In the genomic region with DNA sequence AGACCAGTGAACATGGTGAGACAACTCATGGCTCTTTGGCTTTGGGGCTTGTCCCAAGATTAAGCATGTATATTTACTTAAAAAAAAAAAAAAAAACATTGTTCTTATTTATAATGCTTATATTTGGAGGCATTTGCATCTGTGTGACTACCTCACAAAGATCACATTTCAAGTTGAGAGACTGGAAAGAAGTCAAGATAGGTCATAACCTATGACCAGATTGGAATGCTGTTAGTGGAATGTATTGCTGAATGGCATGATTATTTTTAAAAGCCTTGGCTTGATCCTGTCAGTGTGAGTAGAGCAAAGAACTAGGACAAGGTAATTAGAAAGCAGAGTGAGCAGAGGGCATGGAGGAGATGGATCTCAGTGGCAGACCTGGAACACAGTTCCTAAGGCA, we compare ENCODE assay signal across 29 cellular contexts.
"Had no signal": no experiment of that assay in that cellular context is flagged by ENCODE, and none has a peak within 500 bp of the region (broad histone marks: within the 10 kb centered on the region; RNA-seq: fewer than 3 reads in every experiment).

No MANE protein-coding gene starts in this region.

- H3K4me2 ChIP-seq: hepatocyte, smooth muscle cell had no signal

- H3K27me3 Mint-ChIP-seq: activated B cell treated with CpG ODN at 0.5 μM for 24 hours; activated CD8-positive, alpha-beta memory T cell treated with anti-CD3 and anti-CD28 coated beads, Interleukin-2, amount 10 ng/mL, durations not matched to agents 7 days and 5 days; progenitor cell of endocrine pancreas; stimulated activated naive B cell treated with anti-CD40 and anti-IgM and Interleukin-4, amounts not matched to agents 10 μg/mL and 1 μg/mL and 100 μg/mL, for 72 hours; T-cell had no signal

- H3K4me3 Mint-ChIP-seq: activated B cell treated with CpG ODN at 0.5 μM for 24 hours; activated CD8-positive, alpha-beta memory T cell treated with anti-CD3 and anti-CD28 coated beads, Interleukin-2, amount 10 ng/mL, durations not matched to agents 7 days and 5 days; activated CD8-positive, alpha-beta T cell treated with anti-CD3 and anti-CD28 coated beads, Interleukin-2, amount 10 ng/mL, durations not matched to agents 7 days and 5 days; activated T-cell treated with anti-CD3 and anti-CD28 coated beads, Interleukin-2, amount 50 U/mL, for 72 hours; brain; endodermal cell; nephron; stimulated activated naive B cell treated with anti-CD40 and anti-IgM and Interleukin-4, amounts not matched to agents 10 μg/mL and 1 μg/mL and 100 μg/mL, for 72 hours; T-cell had no signal

- H3K79me2 ChIP-seq: hepatocyte had no signal

- H3K4me1 ChIP-seq: gastrocnemius medialis, right lobe of liver, suprapubic skin, transverse colon had no signal

- H3K27ac Mint-ChIP-seq: activated B cell treated with CpG ODN at 0.5 μM for 24 hours; activated CD8-positive, alpha-beta memory T cell treated with anti-CD3 and anti-CD28 coated beads, Interleukin-2, amount 10 ng/mL, durations not matched to agents 7 days and 5 days; activated CD8-positive, alpha-beta T cell treated with anti-CD3 and anti-CD28 coated beads, Interleukin-2, amount 10 ng/mL, durations not matched to agents 7 days and 5 days; activated naive CD4-positive, alpha-beta T cell treated with anti-CD3 and anti-CD28 coated beads, Interleukin-2, amount 50 U/mL, for 72 hours; activated T-cell treated with anti-CD3 and anti-CD28 coated beads, Interleukin-2, amount 50 U/mL, for 72 hours; brain; endodermal cell; nephron; progenitor cell of endocrine pancreas; stimulated activated naive B cell treated with anti-CD40 and anti-IgM and Interleukin-4, amounts not matched to agents 10 μg/mL and 1 μg/mL and 100 μg/mL, for 72 hours; T-cell had no signal

- H3K4me3 ChIP-seq: gastrocnemius medialis, hepatocyte, ovary, right lobe of liver, smooth muscle cell, stomach, suprapubic skin, transverse colon had no signal

- H3K36me3 Mint-ChIP-seq: activated CD8-positive, alpha-beta memory T cell treated with anti-CD3 and anti-CD28 coated beads, Interleukin-2, amount 10 ng/mL, durations not matched to agents 7 days and 5 days; activated naive CD4-positive, alpha-beta T cell treated with anti-CD3 and anti-CD28 coated beads, Interleukin-2, amount 50 U/mL, for 72 hours; brain; stimulated activated naive B cell treated with anti-CD40 and anti-IgM and Interleukin-4, amounts not matched to agents 10 μg/mL and 1 μg/mL and 100 μg/mL, for 72 hours; T-cell had no signal

- DNase-seq: activated B cell treated with CpG ODN at 0.5 μM for 24 hours; activated CD8-positive, alpha-beta memory T cell treated with anti-CD3 and anti-CD28 coated beads, Interleukin-2, amount 10 ng/mL, durations not matched to agents 7 days and 5 days; activated CD8-positive, alpha-beta T cell treated with anti-CD3 and anti-CD28 coated beads, Interleukin-2, amount 10 ng/mL, durations not matched to agents 7 days and 5 days; activated naive CD4-positive, alpha-beta T cell; activated T-cell treated with anti-CD3 and anti-CD28 coated beads, Interleukin-2, amount 50 U/mL, for 72 hours; anterior cingulate cortex; cortex of kidney; endodermal cell; gastrocnemius medialis; glutamatergic neuron; left cardiac atrium; left ventricle myocardium superior; ovary; right lobe of liver; stimulated activated CD4-positive, alpha-beta T cell treated with anti-CD3 and anti-CD28 coated beads, Interleukin-1b, Interleukin-23, amount 100 ng/mL, for 48 hours; stimulated activated CD4-positive, alpha-beta T cell treated with anti-CD3 and anti-CD28 coated beads, Interleukin-4, amount 100 ng/mL, for 4 hours; stimulated activated CD8-positive, alpha-beta memory T cell treated with anti-CD3 and anti-CD28 coated beads, Interleukin-4, amount 100 ng/mL, for 48 hours; stimulated activated naive B cell treated with anti-CD40 and anti-IgM and Interleukin-4, amounts not matched to agents 10 μg/mL and 1 μg/mL and 100 μg/mL, for 72 hours; stomach; T-cell; transverse colon had no signal

- H2AFZ ChIP-seq: hepatocyte had no signal

- H3K9me3 ChIP-seq: gastrocnemius medialis, ovary, right lobe of liver, transverse colon had no signal

- H3K4me1 Mint-ChIP-seq: activated B cell treated with CpG ODN at 0.5 μM for 24 hours; activated CD8-positive, alpha-beta memory T cell treated with anti-CD3 and anti-CD28 coated beads, Interleukin-2, amount 10 ng/mL, durations not matched to agents 7 days and 5 days; brain; endodermal cell; stimulated activated naive B cell treated with anti-CD40 and anti-IgM and Interleukin-4, amounts not matched to agents 10 μg/mL and 1 μg/mL and 100 μg/mL, for 72 hours; T-cell had no signal

- H3K27ac ChIP-seq: gastrocnemius medialis, hepatocyte, ovary, right lobe of liver, stomach, suprapubic skin, transverse colon had no signal

- H3K27me3 ChIP-seq: gastrocnemius medialis, hepatocyte, ovary, right lobe of liver, stomach, suprapubic skin, transverse colon had no signal

- ATAC-seq: activated CD8-positive, alpha-beta memory T cell treated with anti-CD3 and anti-CD28 coated beads, Interleukin-2, amount 10 ng/mL, durations not matched to agents 7 days and 5 days; activated CD8-positive, alpha-beta T cell treated with anti-CD3 and anti-CD28 coated beads, Interleukin-2, amount 10 ng/mL, durations not matched to agents 7 days and 5 days; activated naive CD4-positive, alpha-beta T cell treated with anti-CD3 and anti-CD28 coated beads, Interleukin-2, amount 50 U/mL, for 72 hours; activated T-cell treated with anti-CD3 and anti-CD28 coated beads, Interleukin-2, amount 50 U/mL, for 72 hours; esophagus mucosa; gastrocnemius medialis; left cardiac atrium; left ventricle myocardium superior; right lobe of liver; stimulated activated naive B cell treated with anti-CD40 and anti-IgM and Interleukin-4, amounts not matched to agents 10 μg/mL and 1 μg/mL and 100 μg/mL, for 72 hours; T-cell had no signal

- H3K36me3 ChIP-seq: gastrocnemius medialis, ovary, right lobe of liver, stomach, suprapubic skin, transverse colon had no signal
